1 cellular context compared by ENCODE assay signal in genomic region chr2:69997296-69998184, GRCh38.
TF ChIP-seq lines count a peak whose summit lies in the region.

No MANE protein-coding gene starts in this region.

TF ChIP-seq in K562, 482 proteins besides CTCF, POLR2A, EP300 and RAD21 (continued from another document and continues in another):
- TF ChIP-seq RREB1 (CRISPR knock-in tag; IDR thresholded peaks at IDR 0.05) (no peak), NFIC (IDR thresholded peaks at IDR 0.05) (peak; percentile 80), ZNF165 (CRISPR knock-in tag; IDR thresholded peaks at IDR 0.05; ENCODE audit: borderline replicate concordance) (no peak), MGA (IDR thresholded peaks at IDR 0.05) (no peak), GATAD2A (IDR thresholded peaks at IDR 0.05) (peak; percentile 70; the same call in 1 of the 2 replicates), SAFB2 (IDR thresholded peaks at IDR 0.05; ENCODE audit: borderline replicate concordance, low read depth, low read length, severe bottlenecking) (no peak), RBM25 (IDR thresholded peaks at IDR 0.05; ENCODE audit: low read depth, low read length, severe bottlenecking) (peak; percentile 93), SREBF1 (IDR thresholded peaks at IDR 0.05; ENCODE audit: borderline replicate concordance, low read depth, low read length) (no peak), SP1 (CRISPR knock-in tag; IDR thresholded peaks at IDR 0.05) (no peak), ZNF766 (CRISPR knock-in tag; conservative IDR thresholded peaks at IDR 0.05) (no peak), MED1 (CRISPR knock-in tag; IDR thresholded peaks at IDR 0.05; ENCODE audit: borderline replicate concordance) (no peak), BACH1 (tag; IDR thresholded peaks at IDR 0.05) (peak; percentile 58; the same call in 1 of the 2 replicates), NR2C2 (CRISPR knock-in tag; IDR thresholded peaks at IDR 0.05) (no peak), NR2C2 (tag; IDR thresholded peaks at IDR 0.05) (peak; percentile 45), SNIP1 (IDR thresholded peaks at IDR 0.05; ENCODE audit: low read depth) (no peak), KLF1 (tag; IDR thresholded peaks at IDR 0.05) (no peak), WHSC1 (IDR thresholded peaks at IDR 0.05; ENCODE audit: low read length) (no peak), CCNT2 (IDR thresholded peaks at IDR 0.05; ENCODE audit: borderline replicate concordance, extremely low read depth, insufficient read length, low read depth, low read length) (no peak), UBTF (IDR thresholded peaks at IDR 0.05; ENCODE audit: borderline replicate concordance in 1 of 2, low read depth in 2 of 2, low read length in 2 of 2) (peak in 1 of 2 experiments; percentile 69; a peak in 1 of 4 replicates), SMAD1 (IDR thresholded peaks at IDR 0.05; ENCODE audit: low read depth, low read length, partially characterized antibody) (no peak), ZNF212 (CRISPR knock-in tag; IDR thresholded peaks at IDR 0.05) (0 out of 2 replicates have a peak, but pooled peaks have one; percentile 28), GABPA (tag; conservative IDR thresholded peaks at IDR 0.05; ENCODE audit: low read depth) (0 out of 2 replicates have a peak, but pooled peaks have one; percentile 28), ZFP30 (CRISPR knock-in tag; IDR thresholded peaks at IDR 0.05; ENCODE audit: borderline replicate concordance) (no peak), FOXJ3 (CRISPR knock-in tag; IDR thresholded peaks at IDR 0.05) (no peak), RUNX1 (IDR thresholded peaks at IDR 0.05; ENCODE audit: low read depth) (no peak)
- TF ChIP-seq, protein P1, sequence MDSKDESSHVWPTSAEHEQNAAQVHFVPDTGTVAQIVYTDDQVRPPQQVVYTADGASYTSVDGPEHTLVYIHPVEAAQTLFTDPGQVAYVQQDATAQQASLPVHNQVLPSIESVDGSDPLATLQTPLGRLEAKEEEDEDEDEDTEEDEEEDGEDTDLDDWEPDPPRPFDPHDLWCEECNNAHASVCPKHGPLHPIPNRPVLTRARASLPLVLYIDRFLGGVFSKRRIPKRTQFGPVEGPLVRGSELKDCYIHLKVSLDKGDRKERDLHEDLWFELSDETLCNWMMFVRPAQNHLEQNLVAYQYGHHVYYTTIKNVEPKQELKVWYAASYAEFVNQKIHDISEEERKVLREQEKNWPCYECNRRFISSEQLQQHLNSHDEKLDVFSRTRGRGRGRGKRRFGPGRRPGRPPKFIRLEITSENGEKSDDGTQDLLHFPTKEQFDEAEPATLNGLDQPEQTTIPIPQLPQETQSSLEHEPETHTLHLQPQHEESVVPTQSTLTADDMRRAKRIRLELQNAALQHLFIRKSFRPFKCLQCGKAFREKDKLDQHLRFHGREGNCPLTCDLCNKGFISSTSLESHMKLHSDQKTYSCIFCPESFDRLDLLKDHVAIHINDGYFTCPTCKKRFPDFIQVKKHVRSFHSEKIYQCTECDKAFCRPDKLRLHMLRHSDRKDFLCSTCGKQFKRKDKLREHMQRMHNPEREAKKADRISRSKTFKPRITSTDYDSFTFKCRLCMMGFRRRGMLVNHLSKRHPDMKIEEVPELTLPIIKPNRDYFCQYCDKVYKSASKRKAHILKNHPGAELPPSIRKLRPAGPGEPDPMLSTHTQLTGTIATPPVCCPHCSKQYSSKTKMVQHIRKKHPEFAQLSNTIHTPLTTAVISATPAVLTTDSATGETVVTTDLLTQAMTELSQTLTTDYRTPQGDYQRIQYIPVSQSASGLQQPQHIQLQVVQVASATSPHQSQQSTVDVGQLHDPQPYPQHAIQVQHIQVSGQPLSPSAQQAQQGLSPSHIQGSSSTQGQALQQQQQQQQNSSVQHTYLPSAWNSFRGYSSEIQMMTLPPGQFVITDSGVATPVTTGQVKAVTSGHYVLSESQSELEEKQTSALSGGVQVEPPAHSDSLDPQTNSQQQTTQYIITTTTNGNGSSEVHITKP (IDR thresholded peaks at IDR 0.05; ENCODE audit: partially characterized antibody): peak; percentile 21
- TF ChIP-seq, protein P2, sequence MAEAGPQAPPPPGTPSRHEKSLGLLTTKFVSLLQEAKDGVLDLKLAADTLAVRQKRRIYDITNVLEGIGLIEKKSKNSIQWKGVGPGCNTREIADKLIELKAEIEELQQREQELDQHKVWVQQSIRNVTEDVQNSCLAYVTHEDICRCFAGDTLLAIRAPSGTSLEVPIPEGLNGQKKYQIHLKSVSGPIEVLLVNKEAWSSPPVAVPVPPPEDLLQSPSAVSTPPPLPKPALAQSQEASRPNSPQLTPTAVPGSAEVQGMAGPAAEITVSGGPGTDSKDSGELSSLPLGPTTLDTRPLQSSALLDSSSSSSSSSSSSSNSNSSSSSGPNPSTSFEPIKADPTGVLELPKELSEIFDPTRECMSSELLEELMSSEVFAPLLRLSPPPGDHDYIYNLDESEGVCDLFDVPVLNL (CRISPR knock-in tag; IDR thresholded peaks at IDR 0.05; ENCODE audit: low read depth): no peak
- TF ChIP-seq, protein P3, sequence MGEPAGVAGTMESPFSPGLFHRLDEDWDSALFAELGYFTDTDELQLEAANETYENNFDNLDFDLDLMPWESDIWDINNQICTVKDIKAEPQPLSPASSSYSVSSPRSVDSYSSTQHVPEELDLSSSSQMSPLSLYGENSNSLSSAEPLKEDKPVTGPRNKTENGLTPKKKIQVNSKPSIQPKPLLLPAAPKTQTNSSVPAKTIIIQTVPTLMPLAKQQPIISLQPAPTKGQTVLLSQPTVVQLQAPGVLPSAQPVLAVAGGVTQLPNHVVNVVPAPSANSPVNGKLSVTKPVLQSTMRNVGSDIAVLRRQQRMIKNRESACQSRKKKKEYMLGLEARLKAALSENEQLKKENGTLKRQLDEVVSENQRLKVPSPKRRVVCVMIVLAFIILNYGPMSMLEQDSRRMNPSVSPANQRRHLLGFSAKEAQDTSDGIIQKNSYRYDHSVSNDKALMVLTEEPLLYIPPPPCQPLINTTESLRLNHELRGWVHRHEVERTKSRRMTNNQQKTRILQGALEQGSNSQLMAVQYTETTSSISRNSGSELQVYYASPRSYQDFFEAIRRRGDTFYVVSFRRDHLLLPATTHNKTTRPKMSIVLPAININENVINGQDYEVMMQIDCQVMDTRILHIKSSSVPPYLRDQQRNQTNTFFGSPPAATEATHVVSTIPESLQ (CRISPR knock-in tag; IDR thresholded peaks at IDR 0.05): no peak
